ENCODE assay signal across 19 cellular contexts in genomic region chr14:90625445-90625844, GRCh38.
A peak's percentile ranks its signal among the peaks of the same experiment; 100 is the strongest.
DNase-seq lines count a peak whose midpoint lies in the region; ATAC-seq and TF ChIP-seq lines count a peak whose summit lies in the region.
"Had no signal": no experiment of that assay in that cellular context is flagged by ENCODE, and none has a peak within 500 bp of the region (broad histone marks: within the 10 kb centered on the region; RNA-seq: fewer than 3 reads in every experiment).

No MANE protein-coding gene starts in this region.

- H3K36me3 ChIP-seq in SK-N-SH (replicated peaks in 1 of 2; ENCODE audit: control insufficient read depth in 1 of 2, insufficient read depth in 2 of 2, low read length in 1 of 2), result no peaks in the 10 kb centered on the region
- H3K36me3 ChIP-seq in muscle layer of colon (ENCODE audit: insufficient read depth, low read length), result no peaks in the 10 kb centered on the region
- H3K36me3 ChIP-seq in upper lobe of right lung, result no peaks in the 10 kb centered on the region
- H3K36me3 ChIP-seq: ascending aorta had no signal

- H3K27me3 ChIP-seq in SK-N-SH (ENCODE audit: insufficient read depth) (no peaks in the 10 kb centered on the region), muscle layer of colon (ENCODE audit: control insufficient read depth in 1 of 2, insufficient read depth in 2 of 2, low read length in 2 of 2) (no peaks in the 10 kb centered on the region), upper lobe of right lung (no peaks in the 10 kb centered on the region)
- H3K27me3 ChIP-seq: ascending aorta, heart right ventricle had no signal

- H3K9me3 ChIP-seq in SK-N-SH (no peaks in the 10 kb centered on the region), muscle layer of colon (ENCODE audit: low read length) (no peaks in the 10 kb centered on the region), upper lobe of right lung (no peaks in the 10 kb centered on the region)
- H3K9me3 ChIP-seq: ascending aorta, heart right ventricle had no signal

- H3K9me2 ChIP-seq in SK-N-SH, result no peaks in the 10 kb centered on the region

- intact Hi-C loops in upper lobe of right lung (cut with DNase I), result no loop called here

- CTCF ChIA-PET in SK-N-SH (lab: Yijun Ruan, JAX), result interaction anchor here (0.9 kb wide), 1 partner anchor 11 kb away, joined by 3 read pairs; no protein-coding TSS in a partner anchor

- TF ChIP-seq CTCF in SK-N-SH (IDR thresholded peaks at IDR 0.05), result no peak
- TF ChIP-seq CTCF in chondrocyte (IDR thresholded peaks at IDR 0.05), result no peak
- TF ChIP-seq CTCF in upper lobe of right lung (IDR thresholded peaks at IDR 0.05), result no peak

- H3K27me3 Mint-ChIP-seq in chondrocyte (ENCODE audit: low read depth), result no peaks in the 10 kb centered on the region

- peak overlapping the region; percentile 91 for H3K27ac Mint-ChIP-seq in chondrocyte (ENCODE audit: unreplicated experiment)
- H3K27ac Mint-ChIP-seq: activated CD4-positive, alpha-beta T cell treated with anti-CD3 and anti-CD28 coated beads for 36 hours had no signal

- no peak for DNase-seq in SK-N-SH
- DNase-seq in chondrocyte (ENCODE audit: low spot score), result no peak
- DNase-seq in upper lobe of right lung, result no peak
- no peak for DNase-seq in cerebellar cortex (ENCODE audit: low spot score)
- no peak for DNase-seq in SW 1271 (lab: John Stamatoyannopoulos, UW)
- DNase-seq: activated CD4-positive, alpha-beta T cell treated with anti-CD3 and anti-CD28 coated beads for 36 hours; activated naive CD4-positive, alpha-beta T cell; DND-41; erythroblast; heart right ventricle; mammary epithelial cell; NCI-H1436; Right ventricle myocardium superior; stimulated activated naive CD4-positive, alpha-beta T cell had no signal

- WGBS in SK-N-SH (ENCODE audit: low lambda C conversion rate), result 79% methylated on average over 3 of the region's 8 CpGs

- H3F3A ChIP-seq in SK-N-SH (replicated peaks; ENCODE audit: insufficient read depth), result peaks cover 6% of the 10 kb centered on the region

- H3K4me3 ChIP-seq in SK-N-SH (ENCODE audit: low read depth in 2 of 2, low read length in 1 of 2) (no peak overlapping the region), muscle layer of colon (ENCODE audit: low read depth in 1 of 2, low read length in 2 of 2) (peak overlapping the region in 1 of 2 donors; percentile 28), upper lobe of right lung (no peak overlapping the region)
- H3K4me3 ChIP-seq: ascending aorta, heart right ventricle had no signal

- TF ChIP-seq EP300 in SK-N-SH (IDR thresholded peaks at IDR 0.05; ENCODE audit: borderline replicate concordance in 1 of 2, low read depth in 1 of 2, low read length in 1 of 2), result no peak

- H3K36me3 Mint-ChIP-seq in chondrocyte (ENCODE audit: low read depth), result no peaks in the 10 kb centered on the region

- POLR2A ChIA-PET in SK-N-SH (lab: Yijun Ruan, JAX), result no interaction called here

- H3K4me1 ChIP-seq in SK-N-SH (ENCODE audit: control insufficient read depth in 1 of 2, insufficient read depth in 2 of 2, low read depth in 1 of 2, low read length in 1 of 2) (peaks cover 7 to 26% of the 10 kb centered on the region in 2 experiments), muscle layer of colon (ENCODE audit: insufficient read depth, low read length) (peaks cover 65% of the 10 kb centered on the region), upper lobe of right lung (peaks cover 31% of the 10 kb centered on the region)

- TF ChIP-seq RAD21 in SK-N-SH (IDR thresholded peaks at IDR 0.05; ENCODE audit: low read length), result no peak

- no peak overlapping the region for H3K27ac ChIP-seq in SK-N-SH (ENCODE audit: low read depth in 2 of 2, low read length in 1 of 2)
- peak overlapping the region; percentile 85 for H3K27ac ChIP-seq in muscle layer of colon (ENCODE audit: low read depth, low read length)
- H3K27ac ChIP-seq in upper lobe of right lung, result peak overlapping the region; percentile 1
- H3K27ac ChIP-seq: ascending aorta had no signal

- ATAC-seq in SK-N-SH treated with all-trans-retinoic acid at 6 μM for 48 hours, result no peak
- ATAC-seq in upper lobe of right lung, result no peak
- no peak for ATAC-seq in GM19455 (IDR thresholded peaks at IDR 0.05; ENCODE audit: unreplicated experiment)
- ATAC-seq: activated CD4-positive, alpha-beta T cell treated with anti-CD3 and anti-CD28 coated beads for 36 hours; heart right ventricle had no signal

- H2AFZ ChIP-seq in SK-N-SH (ENCODE audit: low read depth), result no peak overlapping the region

- H3K4me2 ChIP-seq in SK-N-SH, result no peak overlapping the region

- H3K4me1 Mint-ChIP-seq in chondrocyte (ENCODE audit: low read depth), result peaks cover 62% of the 10 kb centered on the region
- H3K4me1 Mint-ChIP-seq: activated CD4-positive, alpha-beta T cell treated with anti-CD3 and anti-CD28 coated beads for 36 hours had no signal

- no peaks in the 10 kb centered on the region for H3K9me3 Mint-ChIP-seq in chondrocyte (ENCODE audit: low read depth)
- H3K9me3 Mint-ChIP-seq: nephron progenitor cell had no signal

- H4K20me1 ChIP-seq in SK-N-SH (ENCODE audit: insufficient read depth), result no peaks in the 10 kb centered on the region

- H3K9ac ChIP-seq in SK-N-SH (no peak overlapping the region), muscle layer of colon (ENCODE audit: low read length) (no peak overlapping the region)

- H3K4me3 Mint-ChIP-seq in chondrocyte (ENCODE audit: unreplicated experiment), result peak overlapping the region; percentile 59
- H3K4me3 Mint-ChIP-seq: activated CD4-positive, alpha-beta T cell treated with anti-CD3 and anti-CD28 coated beads for 36 hours; nephron progenitor cell had no signal

- no peaks in the 10 kb centered on the region for H3K79me2 ChIP-seq in SK-N-SH (ENCODE audit: insufficient read depth)

TF ChIP-seq in SK-N-SH, 30 proteins besides CTCF, POLR2A, EP300 and RAD21:
- TF ChIP-seq YY1 (IDR thresholded peaks at IDR 0.05; ENCODE audit: low read depth) (no peak), USF1 (IDR thresholded peaks at IDR 0.05; ENCODE audit: borderline replicate concordance, low read depth) (peak; percentile 55; the same call in 1 of the 2 replicates), ELF1 (IDR thresholded peaks at IDR 0.05) (no peak), GABPA (IDR thresholded peaks at IDR 0.05; ENCODE audit: low read depth) (no peak), SIN3A (IDR thresholded peaks at IDR 0.05; ENCODE audit: borderline replicate concordance, low read depth, low read length) (no peak), RFX5 (IDR thresholded peaks at IDR 0.05; ENCODE audit: low read length) (no peak)
- TF ChIP-seq, protein P1, sequence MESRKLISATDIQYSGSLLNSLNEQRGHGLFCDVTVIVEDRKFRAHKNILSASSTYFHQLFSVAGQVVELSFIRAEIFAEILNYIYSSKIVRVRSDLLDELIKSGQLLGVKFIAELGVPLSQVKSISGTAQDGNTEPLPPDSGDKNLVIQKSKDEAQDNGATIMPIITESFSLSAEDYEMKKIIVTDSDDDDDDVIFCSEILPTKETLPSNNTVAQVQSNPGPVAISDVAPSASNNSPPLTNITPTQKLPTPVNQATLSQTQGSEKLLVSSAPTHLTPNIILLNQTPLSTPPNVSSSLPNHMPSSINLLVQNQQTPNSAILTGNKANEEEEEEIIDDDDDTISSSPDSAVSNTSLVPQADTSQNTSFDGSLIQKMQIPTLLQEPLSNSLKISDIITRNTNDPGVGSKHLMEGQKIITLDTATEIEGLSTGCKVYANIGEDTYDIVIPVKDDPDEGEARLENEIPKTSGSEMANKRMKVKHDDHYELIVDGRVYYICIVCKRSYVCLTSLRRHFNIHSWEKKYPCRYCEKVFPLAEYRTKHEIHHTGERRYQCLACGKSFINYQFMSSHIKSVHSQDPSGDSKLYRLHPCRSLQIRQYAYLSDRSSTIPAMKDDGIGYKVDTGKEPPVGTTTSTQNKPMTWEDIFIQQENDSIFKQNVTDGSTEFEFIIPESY (IDR thresholded peaks at IDR 0.05; ENCODE audit: borderline replicate concordance, low read depth), result no peak

TF ChIP-seq in SK-N-SH treated with all-trans-retinoic acid at 6 μM for 48 hours, 23 proteins besides CTCF, POLR2A, EP300 and RAD21 (continues in another document):
- TF ChIP-seq TOX (CRISPR knock-in tag; IDR thresholded peaks at IDR 0.05; ENCODE audit: borderline replicate concordance) (no peak), ZNF8 (CRISPR knock-in tag; IDR thresholded peaks at IDR 0.05) (no peak), CSDC2 (CRISPR knock-in tag; IDR thresholded peaks at IDR 0.05) (no peak), TCF4 (CRISPR knock-in tag; IDR thresholded peaks at IDR 0.05; ENCODE audit: borderline replicate concordance) (no peak), ESRRG (CRISPR knock-in tag; IDR thresholded peaks at IDR 0.05) (no peak), ZFP3 (CRISPR knock-in tag; IDR thresholded peaks at IDR 0.05) (no peak), ISL1 (CRISPR knock-in tag; IDR thresholded peaks at IDR 0.05) (no peak), ZNF565 (CRISPR knock-in tag; conservative IDR thresholded peaks at IDR 0.05; ENCODE audit: low read depth) (no peak), OSR1 (CRISPR knock-in tag; IDR thresholded peaks at IDR 0.05) (no peak)
- TF ChIP-seq, protein P2, sequence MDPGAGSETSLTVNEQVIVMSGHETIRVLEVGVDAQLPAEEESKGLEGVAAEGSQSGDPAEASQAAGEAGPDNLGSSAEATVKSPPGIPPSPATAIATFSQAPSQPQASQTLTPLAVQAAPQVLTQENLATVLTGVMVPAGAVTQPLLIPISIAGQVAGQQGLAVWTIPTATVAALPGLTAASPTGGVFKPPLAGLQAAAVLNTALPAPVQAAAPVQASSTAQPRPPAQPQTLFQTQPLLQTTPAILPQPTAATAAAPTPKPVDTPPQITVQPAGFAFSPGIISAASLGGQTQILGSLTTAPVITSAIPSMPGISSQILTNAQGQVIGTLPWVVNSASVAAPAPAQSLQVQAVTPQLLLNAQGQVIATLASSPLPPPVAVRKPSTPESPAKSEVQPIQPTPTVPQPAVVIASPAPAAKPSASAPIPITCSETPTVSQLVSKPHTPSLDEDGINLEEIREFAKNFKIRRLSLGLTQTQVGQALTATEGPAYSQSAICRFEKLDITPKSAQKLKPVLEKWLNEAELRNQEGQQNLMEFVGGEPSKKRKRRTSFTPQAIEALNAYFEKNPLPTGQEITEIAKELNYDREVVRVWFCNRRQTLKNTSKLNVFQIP (CRISPR knock-in tag; IDR thresholded peaks at IDR 0.05; ENCODE audit: borderline replicate concordance, low read depth), result no peak

Comparison
In these comparisons a context has a peak if more than half of its experiments do, and no peak if none do; other contexts are left out.
1. H3K27ac ChIP-seq: peak in muscle layer of colon (single experiment) and upper lobe of right lung (single experiment); none in SK-N-SH (0 of 2).